Comparison of ENCODE assay signal across 1 cellular context in genomic region chr17:35174835-35175334, GRCh38.
TF ChIP-seq lines count a peak whose summit lies in the region.

No MANE protein-coding gene starts in this region.

TF ChIP-seq in K562, 482 proteins besides CTCF, POLR2A, EP300 and RAD21:
- peak; percentile 89 for TF ChIP-seq ZNF512 (tag; IDR thresholded peaks at IDR 0.05)
- no peak for TF ChIP-seq ZFPM2 (CRISPR knock-in tag; IDR thresholded peaks at IDR 0.05)
TF ChIP-seq in K562: peak in this region for 1.
